Comparison of ENCODE assay signal across 15 cellular contexts in genomic region chr11:112348480-112349029, GRCh38.
DNase-seq lines count a peak whose midpoint lies in the region; ATAC-seq and TF ChIP-seq lines count a peak whose summit lies in the region.
"Had no signal": no experiment of that assay in that cellular context is flagged by ENCODE, and none has a peak within 500 bp of the region (broad histone marks: within the 10 kb centered on the region; RNA-seq: fewer than 3 reads in every experiment).

No MANE protein-coding gene starts in this region.

- H2AFZ ChIP-seq in osteoblast (ENCODE audit: low read length): no peak overlapping the region

- H3K4me2 ChIP-seq in osteoblast (ENCODE audit: insufficient read depth, low read length): no peak overlapping the region
- H3K4me2 ChIP-seq: A549 had no signal

- intact Hi-C loops in MCF 10A (cut with micrococcal nuclease): no loop called here

- POLR2A ChIA-PET in MCF 10A (lab: Yijun Ruan, JAX): no interaction called here

- no peak overlapping the region for H3K4me3 ChIP-seq in osteoblast (ENCODE audit: insufficient read depth, low read length)
- H3K4me3 ChIP-seq: A549, HAP-1 had no signal

- CTCF ChIA-PET in MCF 10A (lab: Yijun Ruan, JAX): interaction anchor here (0.9 to 1.0 kb wide), 2 partner anchors 13 to 240 kb away, joined by 3 read pairs; no protein-coding TSS in a partner anchor

- H3K36me3 ChIP-seq in osteoblast (ENCODE audit: insufficient read depth, low read length): no peaks in the 10 kb centered on the region
- H3K36me3 ChIP-seq: BE2C, HAP-1 had no signal

- no peaks in the 10 kb centered on the region for H3K9me3 ChIP-seq in osteoblast (ENCODE audit: low read depth, low read length)
- H3K9me3 ChIP-seq: A549, BE2C, HAP-1 had no signal

- no peaks in the 10 kb centered on the region for H3K27me3 ChIP-seq in osteoblast (ENCODE audit: insufficient read depth, low read length)
- H3K27me3 ChIP-seq: BE2C had no signal

- H3K4me1 Mint-ChIP-seq in stimulated activated naive CD8-positive, alpha-beta T cell treated with anti-CD3 and anti-CD28 coated beads, Interleukin-15, Interleukin-2, amounts not matched to agents 100 ng/mL and 50 ng/mL, for 24 hours (ENCODE audit: low read depth): no peaks in the 10 kb centered on the region
- peaks cover 19% of the 10 kb centered on the region for H3K4me1 Mint-ChIP-seq in activated T-helper 17 cell treated with anti-CD3 and anti-CD28 coated beads, Interleukin-2, amount 50 U/mL, for 72 hours
- peaks cover 4% of the 10 kb centered on the region for H3K4me1 Mint-ChIP-seq in MCF 10A (ENCODE audit: insufficient read depth, unreplicated experiment)

- no peaks in the 10 kb centered on the region for H3K36me3 Mint-ChIP-seq in stimulated activated naive CD8-positive, alpha-beta T cell treated with anti-CD3 and anti-CD28 coated beads, Interleukin-15, Interleukin-2, amounts not matched to agents 100 ng/mL and 50 ng/mL, for 24 hours (ENCODE audit: low read depth)
- no peaks in the 10 kb centered on the region for H3K36me3 Mint-ChIP-seq in activated T-helper 17 cell treated with anti-CD3 and anti-CD28 coated beads, Interleukin-2, amount 50 U/mL, for 72 hours (ENCODE audit: low read depth)
- H3K36me3 Mint-ChIP-seq in MCF 10A (ENCODE audit: insufficient read depth, unreplicated experiment): no peaks in the 10 kb centered on the region

- H3K27ac Mint-ChIP-seq in stimulated activated naive CD8-positive, alpha-beta T cell treated with anti-CD3 and anti-CD28 coated beads, Interleukin-15, Interleukin-2, amounts not matched to agents 100 ng/mL and 50 ng/mL, for 24 hours: peak overlapping the region; percentile 19
- no peak overlapping the region for H3K27ac Mint-ChIP-seq in activated T-helper 17 cell treated with anti-CD3 and anti-CD28 coated beads, Interleukin-2, amount 50 U/mL, for 72 hours
- no peak overlapping the region for H3K27ac Mint-ChIP-seq in MCF 10A (ENCODE audit: low read depth, unreplicated experiment)
- H3K27ac Mint-ChIP-seq: CD4-positive, alpha-beta memory T cell had no signal

- no TSS peak for BruUV-seq in MCF 10A (replicated peaks; lab: Mats Ljungman, UMichigan)

- TF ChIP-seq CTCF in osteoblast (IDR thresholded peaks at IDR 0.05; ENCODE audit: extremely low read depth, low read depth, low read length): no peak
- no peak for TF ChIP-seq CTCF in MCF 10A (IDR thresholded peaks at IDR 0.05; ENCODE audit: unreplicated experiment)

- H3K9me3 Mint-ChIP-seq in stimulated activated naive CD8-positive, alpha-beta T cell treated with anti-CD3 and anti-CD28 coated beads, Interleukin-15, Interleukin-2, amounts not matched to agents 100 ng/mL and 50 ng/mL, for 24 hours: no peaks in the 10 kb centered on the region
- H3K9me3 Mint-ChIP-seq in activated T-helper 17 cell treated with anti-CD3 and anti-CD28 coated beads, Interleukin-2, amount 50 U/mL, for 72 hours: no peaks in the 10 kb centered on the region
- no peaks in the 10 kb centered on the region for H3K9me3 Mint-ChIP-seq in MCF 10A (ENCODE audit: unreplicated experiment)
- H3K9me3 Mint-ChIP-seq: CD4-positive, alpha-beta memory T cell had no signal

- no peak for DNase-seq in stimulated activated naive CD8-positive, alpha-beta T cell treated with anti-CD3 and anti-CD28 coated beads, Interleukin-15, Interleukin-2, amounts not matched to agents 100 U/mL and 50 U/mL, for 24 hours
- DNase-seq in osteoblast (ENCODE audit: insufficient read length, low spot score, missing footprints): peak; percentile 18
- no peak for DNase-seq in MCF 10A (ENCODE audit: unreplicated experiment)
- DNase-seq: BE2C; CD4-positive, alpha-beta memory T cell; COR-L47; DMS153; DMS79 treated with DMSO at 0.1 percent for 48 hours; GDM1 had no signal

- no peaks in the 10 kb centered on the region for H3K27me3 Mint-ChIP-seq in stimulated activated naive CD8-positive, alpha-beta T cell treated with anti-CD3 and anti-CD28 coated beads, Interleukin-15, Interleukin-2, amounts not matched to agents 100 ng/mL and 50 ng/mL, for 24 hours
- H3K27me3 Mint-ChIP-seq in activated T-helper 17 cell treated with anti-CD3 and anti-CD28 coated beads, Interleukin-2, amount 50 U/mL, for 72 hours: no peaks in the 10 kb centered on the region
- H3K27me3 Mint-ChIP-seq in MCF 10A (ENCODE audit: insufficient read depth, unreplicated experiment): peaks cover 45% of the 10 kb centered on the region
- H3K27me3 Mint-ChIP-seq: CD4-positive, alpha-beta memory T cell had no signal

- no peak overlapping the region for H3K4me3 Mint-ChIP-seq in stimulated activated naive CD8-positive, alpha-beta T cell treated with anti-CD3 and anti-CD28 coated beads, Interleukin-15, Interleukin-2, amounts not matched to agents 100 ng/mL and 50 ng/mL, for 24 hours
- no peak overlapping the region for H3K4me3 Mint-ChIP-seq in activated T-helper 17 cell treated with anti-CD3 and anti-CD28 coated beads, Interleukin-2, amount 50 U/mL, for 72 hours
- H3K4me3 Mint-ChIP-seq in MCF 10A (ENCODE audit: unreplicated experiment): no peak overlapping the region
- H3K4me3 Mint-ChIP-seq: CD4-positive, alpha-beta memory T cell had no signal

- no peak for ATAC-seq in stimulated activated naive CD8-positive, alpha-beta T cell treated with anti-CD3 and anti-CD28 coated beads, Interleukin-15, Interleukin-2, amounts not matched to agents 100 U/mL and 50 U/mL, for 24 hours
- peak; percentile 67 for ATAC-seq in activated T-helper 17 cell treated with anti-CD3 and anti-CD28 coated beads, Interleukin-2, amount 50 U/mL, for 72 hours (replicated peaks)
- no peak for ATAC-seq in HG02870 (IDR thresholded peaks at IDR 0.05; ENCODE audit: unreplicated experiment)
- ATAC-seq: A549 had no signal

- H3K27ac ChIP-seq in osteoblast (ENCODE audit: low read depth, low read length): no peak overlapping the region
- H3K27ac ChIP-seq: A549, C4-2B had no signal

- H3K79me2 ChIP-seq in osteoblast (ENCODE audit: insufficient read depth, low read length): no peaks in the 10 kb centered on the region

- H4K20me1 ChIP-seq in osteoblast (ENCODE audit: insufficient read depth, low read length): no peaks in the 10 kb centered on the region

- H3K4me1 ChIP-seq in osteoblast (ENCODE audit: insufficient read depth, low read length): no peaks in the 10 kb centered on the region
- H3K4me1 ChIP-seq: A549, HAP-1 had no signal
